ENCODE assay signal across 8 cellular contexts in genomic region chr12:56193025-56193578, GRCh38. TPM values are rescaled to one million over a fixed set of nuclear protein-coding genes. Genes with fewer than 3 reads are reported as not detected.
DNase-seq lines count a peak whose midpoint lies in the region; ATAC-seq and TF ChIP-seq lines count a peak whose summit lies in the region.

No MANE protein-coding gene starts in this region.

- ATAC-seq in GM19035 (IDR thresholded peaks at IDR 0.05; ENCODE audit: unreplicated experiment) = no peak

- peaks cover 10% of the 10 kb centered on the region for H3K36me3 Mint-ChIP-seq in neural crest cell (ENCODE audit: low read depth)

- no peaks in the 10 kb centered on the region for H3K9me3 Mint-ChIP-seq in neural crest cell

- H3K79me2 ChIP-seq in KMS-11 (ENCODE audit: insufficient read depth, low read depth) = peaks cover 8% of the 10 kb centered on the region

- H3K4me2 ChIP-seq in KMS-11 = peak overlapping the region; percentile 4; the same call in 1 of the 2 replicates

- DNase-seq in DMS53 treated with DMSO at 0.1 percent for 48 hours (lab: John Stamatoyannopoulos, UW; ENCODE audit: unreplicated experiment) = peak; percentile 82
- DNase-seq in OCI-M1 (lab: John Stamatoyannopoulos, UW) = peak; percentile 96
- peak; percentile 72 for DNase-seq in activated T-cell treated with anti-CD3 and anti-CD28 coated beads for 24 hours (ENCODE audit: low read depth)
- DNase-seq in epithelial cell of proximal tubule (ENCODE audit: low read depth) = peak; percentile 35
- DNase-seq in neural crest cell (ENCODE audit: low read depth, low spot score) = peak; percentile 76
- DNase-seq in substantia nigra (lab: John Stamatoyannopoulos, UW) = peak in 35 of 49 donors; percentile 1 to 72 (median 34)

- no peak overlapping the region for H3K4me3 ChIP-seq in KMS-11 (IDR thresholded peaks at IDR 0.05; ENCODE audit: insufficient read depth, low read depth, low read length)
- H3K4me3 ChIP-seq in epithelial cell of proximal tubule (ENCODE audit: low read depth, low read length) = no peak overlapping the region

- peaks cover 25% of the 10 kb centered on the region for H3K4me1 ChIP-seq in KMS-11 (ENCODE audit: low read depth, poor library complexity, severe bottlenecking)

- TF ChIP-seq CTCF in KMS-11 (conservative IDR thresholded peaks at IDR 0.05; ENCODE audit: low read depth, low read length) = peak; percentile 100
- TF ChIP-seq CTCF in epithelial cell of proximal tubule (conservative IDR thresholded peaks at IDR 0.05; ENCODE audit: low read depth, low read length) = peak; percentile 89
- TF ChIP-seq CTCF in neural crest cell (conservative IDR thresholded peaks at IDR 0.05) = peak; percentile 87

- H3K27me3 ChIP-seq in KMS-11 (ENCODE audit: insufficient read depth, low read depth) = no peaks in the 10 kb centered on the region

- no peak overlapping the region for H3K27ac Mint-ChIP-seq in neural crest cell (ENCODE audit: unreplicated experiment)

- no peaks in the 10 kb centered on the region for H3K36me3 ChIP-seq in KMS-11 (ENCODE audit: insufficient read depth)

- peaks cover 29% of the 10 kb centered on the region for H3K4me1 Mint-ChIP-seq in neural crest cell

- H3K9ac ChIP-seq in KMS-11 = no peak overlapping the region

- peak overlapping the region; percentile 75 for H2AFZ ChIP-seq in KMS-11 (ENCODE audit: low read depth)

- no peaks in the 10 kb centered on the region for H4K20me1 ChIP-seq in KMS-11 (ENCODE audit: insufficient read depth)

- peaks cover 12% of the 10 kb centered on the region for H3K27me3 Mint-ChIP-seq in neural crest cell (ENCODE audit: low read depth)

- peak overlapping the region; percentile 84 for H3K4me3 Mint-ChIP-seq in neural crest cell

- H3K27ac ChIP-seq in KMS-11 (no peak overlapping the region), substantia nigra (ENCODE audit: low read depth, low read length, poor library complexity, severe bottlenecking) (no peak overlapping the region)

RNA-seq across cellular contexts. Expression of gene SMARCC2, which starts 3.8 kb away (rescaled TPM):
- total RNA-seq in epithelial cell of proximal tubule (34.9 and 43.9 TPM in 2 replicates), neural crest cell (164 and 172 TPM in 2 replicates)

RNA-seq across cellular contexts. Expression of gene RNF41, which starts 28.6 kb away (rescaled TPM):
- total RNA-seq in epithelial cell of proximal tubule (25.1 and 48.4 TPM in 2 replicates), neural crest cell (48.3 and 48.6 TPM in 2 replicates)

RNA-seq across cellular contexts. Expression of gene NABP2, which starts 31.0 kb away (rescaled TPM):
- total RNA-seq in epithelial cell of proximal tubule = 22.7 and 60.8 TPM in 2 replicates
- 71.8 and 75.7 TPM in 2 replicates for total RNA-seq in neural crest cell

RNA-seq across cellular contexts. Expression of gene MYL6, which starts 34.9 kb away (rescaled TPM):
- 3,822 and 3,955 TPM in 2 replicates for total RNA-seq in epithelial cell of proximal tubule
- 924 TPM in 2 replicates for total RNA-seq in neural crest cell

RNA-seq across cellular contexts. Expression of gene SLC39A5, which starts 36.7 kb away (rescaled TPM):
- total RNA-seq in epithelial cell of proximal tubule (not detected in 2 replicates), neural crest cell (0.65 and 1.0 TPM in 2 replicates)

Comparison
In these comparisons a context has a peak if more than half of its experiments do, and no peak if none do; other contexts are left out.
1. DNase-seq: peak in every context shown above with its lines; median percentile 96 in OCI-M1; 82 in DMS53 treated with DMSO at 0.1 percent for 48 hours; 76 in neural crest cell; 72 in activated T-cell treated with anti-CD3 and anti-CD28 coated beads for 24 hours; 35 in epithelial cell of proximal tubule; 34 in substantia nigra.